ENCODE assay signal across 1 cellular context in the genomic region with DNA sequence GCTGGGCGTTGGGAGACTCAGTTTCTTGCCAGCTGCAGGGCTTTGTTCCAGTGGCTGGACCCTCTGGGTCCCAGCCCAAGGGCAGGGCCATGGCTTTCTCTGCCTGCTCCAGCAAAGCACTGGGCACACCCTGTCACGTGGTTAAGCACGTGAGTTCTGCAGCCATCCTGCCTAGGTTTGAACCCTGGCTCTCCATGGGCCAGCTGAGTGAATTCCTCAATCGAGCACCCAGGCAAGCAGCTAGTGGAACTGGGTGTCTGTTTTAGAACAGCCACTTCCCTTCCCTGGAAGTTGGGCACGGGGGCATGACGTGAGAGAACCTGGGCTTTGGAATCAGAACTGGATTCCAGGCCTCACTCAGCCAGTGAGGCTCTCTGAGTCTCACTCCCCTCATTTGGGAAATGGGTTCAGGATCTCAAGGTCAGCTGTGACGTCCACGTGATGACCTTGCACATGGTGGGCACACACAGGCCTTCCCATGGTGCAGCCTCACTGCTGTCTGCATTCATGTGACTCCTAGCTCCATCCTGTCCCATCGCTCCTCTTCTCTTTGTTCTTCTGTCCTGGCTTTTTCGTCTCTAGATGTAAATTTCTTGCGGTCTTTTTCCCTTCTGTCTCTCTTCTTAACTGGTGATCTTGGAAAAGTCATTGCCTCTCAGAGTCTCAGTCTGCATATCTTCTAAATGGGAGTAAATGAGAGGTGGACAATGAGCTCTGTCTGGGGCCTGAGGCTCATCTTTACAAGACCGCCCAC.
TF ChIP-seq lines count a peak whose summit lies in the region.

No MANE protein-coding gene starts in this region.

TF ChIP-seq in HepG2, 621 proteins besides CTCF, POLR2A, EP300 and RAD21 (continued from another document):
- TF ChIP-seq, protein P1, sequence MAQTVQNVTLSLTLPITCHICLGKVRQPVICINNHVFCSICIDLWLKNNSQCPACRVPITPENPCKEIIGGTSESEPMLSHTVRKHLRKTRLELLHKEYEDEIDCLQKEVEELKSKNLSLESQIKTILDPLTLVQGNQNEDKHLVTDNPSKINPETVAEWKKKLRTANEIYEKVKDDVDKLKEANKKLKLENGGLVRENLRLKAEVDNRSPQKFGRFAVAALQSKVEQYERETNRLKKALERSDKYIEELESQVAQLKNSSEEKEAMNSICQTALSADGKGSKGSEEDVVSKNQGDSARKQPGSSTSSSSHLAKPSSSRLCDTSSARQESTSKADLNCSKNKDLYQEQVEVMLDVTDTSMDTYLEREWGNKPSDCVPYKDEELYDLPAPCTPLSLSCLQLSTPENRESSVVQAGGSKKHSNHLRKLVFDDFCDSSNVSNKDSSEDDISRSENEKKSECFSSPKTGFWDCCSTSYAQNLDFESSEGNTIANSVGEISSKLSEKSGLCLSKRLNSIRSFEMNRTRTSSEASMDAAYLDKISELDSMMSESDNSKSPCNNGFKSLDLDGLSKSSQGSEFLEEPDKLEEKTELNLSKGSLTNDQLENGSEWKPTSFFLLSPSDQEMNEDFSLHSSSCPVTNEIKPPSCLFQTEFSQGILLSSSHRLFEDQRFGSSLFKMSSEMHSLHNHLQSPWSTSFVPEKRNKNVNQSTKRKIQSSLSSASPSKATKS (CRISPR knock-in tag; IDR thresholded peaks at IDR 0.05): no peak
- TF ChIP-seq ZNF354B (CRISPR knock-in tag; IDR thresholded peaks at IDR 0.05) (no peak), ZBTB7A (CRISPR knock-in tag; IDR thresholded peaks at IDR 0.05) (no peak), CBFB (CRISPR knock-in tag; IDR thresholded peaks at IDR 0.05) (no peak), AHR (CRISPR knock-in tag; IDR thresholded peaks at IDR 0.05) (0 out of 2 replicates have a peak, but pooled peaks have one; percentile 81), ZNF552 (CRISPR knock-in tag; IDR thresholded peaks at IDR 0.05; ENCODE audit: borderline replicate concordance) (0 out of 2 replicates have a peak, but pooled peaks have one; percentile 55), ZNF607 (CRISPR knock-in tag; IDR thresholded peaks at IDR 0.05; ENCODE audit: borderline replicate concordance) (peak; percentile 68), ZSCAN9 (CRISPR knock-in tag; IDR thresholded peaks at IDR 0.05; ENCODE audit: borderline replicate concordance) (0 out of 2 replicates have a peak, but pooled peaks have one; percentile 18), CBX5 (CRISPR knock-in tag; IDR thresholded peaks at IDR 0.05; ENCODE audit: borderline replicate concordance) (peak; percentile 67; the same call in 1 of the 2 replicates), MEF2D (CRISPR knock-in tag; IDR thresholded peaks at IDR 0.05) (peak; percentile 16; the same call in 1 of the 2 replicates), ZNF121 (CRISPR knock-in tag; IDR thresholded peaks at IDR 0.05) (peak; percentile 64; the same call in 1 of the 2 replicates)
- TF ChIP-seq, protein P2, sequence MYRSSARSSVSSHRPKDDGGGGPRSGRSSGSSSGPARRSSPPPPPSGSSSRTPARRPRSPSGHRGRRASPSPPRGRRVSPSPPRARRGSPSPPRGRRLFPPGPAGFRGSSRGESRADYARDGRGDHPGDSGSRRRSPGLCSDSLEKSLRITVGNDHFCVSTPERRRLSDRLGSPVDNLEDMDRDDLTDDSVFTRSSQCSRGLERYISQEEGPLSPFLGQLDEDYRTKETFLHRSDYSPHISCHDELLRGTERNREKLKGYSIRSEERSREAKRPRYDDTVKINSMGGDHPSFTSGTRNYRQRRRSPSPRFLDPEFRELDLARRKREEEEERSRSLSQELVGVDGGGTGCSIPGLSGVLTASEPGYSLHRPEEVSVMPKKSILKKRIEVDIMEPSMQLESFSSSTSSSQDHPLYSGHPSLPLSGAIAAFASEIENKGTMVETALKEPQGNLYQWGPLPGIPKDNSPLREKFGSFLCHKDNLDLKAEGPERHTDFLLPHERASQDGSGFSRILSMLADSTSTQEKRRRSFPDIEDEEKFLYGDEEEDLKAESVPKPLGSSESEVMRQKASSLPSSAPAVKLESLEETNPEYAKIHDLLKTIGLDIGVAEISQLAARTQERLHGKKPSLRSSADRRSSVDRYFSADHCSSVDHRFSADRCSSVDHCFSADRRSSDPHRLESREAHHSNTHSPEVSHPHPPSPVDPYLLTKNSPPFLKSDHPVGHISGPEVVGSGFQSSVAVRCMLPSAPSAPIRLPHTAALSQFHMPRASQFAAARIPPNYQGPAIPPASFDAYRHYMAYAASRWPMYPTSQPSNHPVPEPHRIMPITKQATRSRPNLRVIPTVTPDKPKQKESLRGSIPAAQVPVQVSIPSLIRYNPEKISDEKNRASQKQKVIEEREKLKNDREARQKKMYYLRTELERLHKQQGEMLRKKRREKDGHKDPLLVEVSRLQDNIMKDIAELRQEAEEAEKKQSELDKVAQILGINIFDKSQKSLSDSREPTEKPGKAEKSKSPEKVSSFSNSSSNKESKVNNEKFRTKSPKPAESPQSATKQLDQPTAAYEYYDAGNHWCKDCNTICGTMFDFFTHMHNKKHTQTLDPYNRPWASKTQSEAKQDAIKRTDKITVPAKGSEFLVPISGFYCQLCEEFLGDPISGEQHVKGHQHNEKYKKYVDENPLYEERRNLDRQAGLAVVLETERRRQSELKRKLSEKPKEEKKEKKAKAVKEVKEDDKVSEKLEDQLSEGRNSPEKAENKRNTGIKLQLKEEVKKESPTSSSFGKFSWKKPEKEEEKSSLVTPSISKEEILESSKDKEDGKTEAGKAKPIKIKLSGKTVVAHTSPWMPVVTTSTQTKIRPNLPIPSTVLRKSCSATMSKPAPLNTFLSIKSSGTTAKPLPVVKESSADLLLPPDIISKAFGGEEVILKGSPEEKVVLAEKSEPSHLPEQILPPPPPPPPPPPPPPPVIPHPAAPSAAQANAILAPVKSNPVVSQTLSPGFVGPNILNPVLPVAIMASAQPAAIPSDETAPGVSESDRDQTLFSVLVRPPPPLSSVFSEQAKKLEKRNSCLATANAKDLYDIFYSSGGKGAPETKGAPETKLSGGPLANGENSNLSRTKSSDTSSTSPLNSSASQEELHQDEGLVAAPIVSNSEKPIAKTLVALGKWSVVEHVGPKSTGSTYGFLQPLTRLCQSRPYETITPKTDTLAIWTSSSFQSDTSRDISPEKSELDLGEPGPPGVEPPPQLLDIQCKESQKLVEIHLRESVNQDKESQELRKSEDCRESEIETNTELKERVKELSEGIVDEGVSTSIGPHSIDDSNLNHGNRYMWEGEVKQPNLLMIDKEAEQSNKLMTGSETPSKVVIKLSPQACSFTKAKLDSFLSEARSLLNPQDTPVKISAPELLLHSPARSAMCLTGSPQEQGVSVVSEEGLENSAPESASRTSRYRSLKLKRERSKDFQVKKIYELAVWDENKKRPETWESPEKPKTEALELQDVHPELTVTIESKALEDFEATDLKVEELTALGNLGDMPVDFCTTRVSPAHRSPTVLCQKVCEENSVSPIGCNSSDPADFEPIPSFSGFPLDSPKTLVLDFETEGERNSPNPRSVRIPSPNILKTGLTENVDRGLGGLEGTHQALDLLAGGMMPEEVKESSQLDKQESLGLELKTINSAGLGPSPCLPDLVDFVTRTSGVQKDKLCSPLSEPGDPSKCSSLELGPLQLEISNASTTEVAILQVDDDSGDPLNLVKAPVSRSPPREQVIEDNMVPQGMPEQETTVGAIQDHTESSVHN (CRISPR knock-in tag; IDR thresholded peaks at IDR 0.05): no peak
- TF ChIP-seq, protein P3, sequence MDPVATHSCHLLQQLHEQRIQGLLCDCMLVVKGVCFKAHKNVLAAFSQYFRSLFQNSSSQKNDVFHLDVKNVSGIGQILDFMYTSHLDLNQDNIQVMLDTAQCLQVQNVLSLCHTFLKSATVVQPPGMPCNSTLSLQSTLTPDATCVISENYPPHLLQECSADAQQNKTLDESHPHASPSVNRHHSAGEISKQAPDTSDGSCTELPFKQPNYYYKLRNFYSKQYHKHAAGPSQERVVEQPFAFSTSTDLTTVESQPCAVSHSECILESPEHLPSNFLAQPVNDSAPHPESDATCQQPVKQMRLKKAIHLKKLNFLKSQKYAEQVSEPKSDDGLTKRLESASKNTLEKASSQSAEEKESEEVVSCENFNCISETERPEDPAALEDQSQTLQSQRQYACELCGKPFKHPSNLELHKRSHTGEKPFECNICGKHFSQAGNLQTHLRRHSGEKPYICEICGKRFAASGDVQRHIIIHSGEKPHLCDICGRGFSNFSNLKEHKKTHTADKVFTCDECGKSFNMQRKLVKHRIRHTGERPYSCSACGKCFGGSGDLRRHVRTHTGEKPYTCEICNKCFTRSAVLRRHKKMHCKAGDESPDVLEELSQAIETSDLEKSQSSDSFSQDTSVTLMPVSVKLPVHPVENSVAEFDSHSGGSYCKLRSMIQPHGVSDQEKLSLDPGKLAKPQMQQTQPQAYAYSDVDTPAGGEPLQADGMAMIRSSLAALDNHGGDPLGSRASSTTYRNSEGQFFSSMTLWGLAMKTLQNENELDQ (CRISPR knock-in tag; IDR thresholded peaks at IDR 0.05; ENCODE audit: borderline replicate concordance): peak; percentile 74; the same call in 1 of the 2 replicates
- TF ChIP-seq, protein P4, sequence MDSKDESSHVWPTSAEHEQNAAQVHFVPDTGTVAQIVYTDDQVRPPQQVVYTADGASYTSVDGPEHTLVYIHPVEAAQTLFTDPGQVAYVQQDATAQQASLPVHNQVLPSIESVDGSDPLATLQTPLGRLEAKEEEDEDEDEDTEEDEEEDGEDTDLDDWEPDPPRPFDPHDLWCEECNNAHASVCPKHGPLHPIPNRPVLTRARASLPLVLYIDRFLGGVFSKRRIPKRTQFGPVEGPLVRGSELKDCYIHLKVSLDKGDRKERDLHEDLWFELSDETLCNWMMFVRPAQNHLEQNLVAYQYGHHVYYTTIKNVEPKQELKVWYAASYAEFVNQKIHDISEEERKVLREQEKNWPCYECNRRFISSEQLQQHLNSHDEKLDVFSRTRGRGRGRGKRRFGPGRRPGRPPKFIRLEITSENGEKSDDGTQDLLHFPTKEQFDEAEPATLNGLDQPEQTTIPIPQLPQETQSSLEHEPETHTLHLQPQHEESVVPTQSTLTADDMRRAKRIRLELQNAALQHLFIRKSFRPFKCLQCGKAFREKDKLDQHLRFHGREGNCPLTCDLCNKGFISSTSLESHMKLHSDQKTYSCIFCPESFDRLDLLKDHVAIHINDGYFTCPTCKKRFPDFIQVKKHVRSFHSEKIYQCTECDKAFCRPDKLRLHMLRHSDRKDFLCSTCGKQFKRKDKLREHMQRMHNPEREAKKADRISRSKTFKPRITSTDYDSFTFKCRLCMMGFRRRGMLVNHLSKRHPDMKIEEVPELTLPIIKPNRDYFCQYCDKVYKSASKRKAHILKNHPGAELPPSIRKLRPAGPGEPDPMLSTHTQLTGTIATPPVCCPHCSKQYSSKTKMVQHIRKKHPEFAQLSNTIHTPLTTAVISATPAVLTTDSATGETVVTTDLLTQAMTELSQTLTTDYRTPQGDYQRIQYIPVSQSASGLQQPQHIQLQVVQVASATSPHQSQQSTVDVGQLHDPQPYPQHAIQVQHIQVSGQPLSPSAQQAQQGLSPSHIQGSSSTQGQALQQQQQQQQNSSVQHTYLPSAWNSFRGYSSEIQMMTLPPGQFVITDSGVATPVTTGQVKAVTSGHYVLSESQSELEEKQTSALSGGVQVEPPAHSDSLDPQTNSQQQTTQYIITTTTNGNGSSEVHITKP (CRISPR knock-in tag; IDR thresholded peaks at IDR 0.05; ENCODE audit: low read depth): 0 out of 2 replicates have a peak, but pooled peaks have one; percentile 15
